21 cellular contexts compared by ENCODE assay signal in genomic region chr12:67520611-67521010, GRCh38.
"Had no signal": no experiment of that assay in that cellular context is flagged by ENCODE, and none has a peak within 500 bp of the region (broad histone marks: within the 10 kb centered on the region; RNA-seq: fewer than 3 reads in every experiment).

No MANE protein-coding gene starts in this region.

- H3K27ac ChIP-seq: cardiac muscle cell, colonic mucosa, foreskin keratinocyte, lower lobe of right lung, neutrophil, spleen, tibial artery, vagina, WERI-Rb-1 had no signal

- H3K4me1 ChIP-seq: colonic mucosa, lower lobe of right lung had no signal

- ATAC-seq: activated CD4-positive, alpha-beta T cell treated with anti-CD3 and anti-CD28 coated beads for 36 hours; foreskin keratinocyte; left cardiac atrium; lower lobe of right lung; right cardiac atrium; stimulated activated memory B cell treated with anti-CD40 and anti-IgM and Interleukin-4, amounts not matched to agents 10 μg/mL and 1 μg/mL and 100 μg/mL, for 72 hours had no signal

- H3K36me3 ChIP-seq: cardiac muscle cell, colonic mucosa, esophagus squamous epithelium, lower lobe of right lung, neutrophil, spleen, tibial artery, vagina, WERI-Rb-1 had no signal

- DNase-seq: activated CD4-positive, alpha-beta memory T cell treated with anti-CD3 and anti-CD28 coated beads, Interleukin-2, amount 10 ng/mL, durations not matched to agents 7 days and 5 days; activated CD4-positive, alpha-beta T cell treated with anti-CD3 and anti-CD28 coated beads for 36 hours; activated naive CD8-positive, alpha-beta T cell treated with anti-CD3 and anti-CD28 coated beads, Interleukin-2, amount 10 ng/mL, durations not matched to agents 7 days and 5 days; activated T-cell treated with anti-CD3 and anti-CD28 coated beads, Interleukin-2, amount 50 U/mL, for 48 hours; anterior cingulate cortex; colonic mucosa; esophagus squamous epithelium; foreskin keratinocyte; left cardiac atrium; lower lobe of right lung; naive B cell; posterior cingulate gyrus; right cardiac atrium; spleen; stimulated activated CD4-positive, alpha-beta T cell treated with anti-CD3 and anti-CD28 coated beads, Interleukin-1b, Interleukin-23, amount 100 ng/mL, for 48 hours; tibial artery; WERI-Rb-1 had no signal

- H3K27me3 ChIP-seq: cardiac muscle cell, colonic mucosa, esophagus squamous epithelium, spleen, tibial artery, vagina had no signal

- H3K9me3 ChIP-seq: colonic mucosa, esophagus squamous epithelium, lower lobe of right lung, neutrophil, spleen, tibial artery, vagina had no signal

- H3K4me3 ChIP-seq: cardiac muscle cell, colonic mucosa, esophagus squamous epithelium, lower lobe of right lung, spleen, tibial artery, vagina had no signal
